ENCODE assay signal across 1 cellular context in the genomic region with DNA sequence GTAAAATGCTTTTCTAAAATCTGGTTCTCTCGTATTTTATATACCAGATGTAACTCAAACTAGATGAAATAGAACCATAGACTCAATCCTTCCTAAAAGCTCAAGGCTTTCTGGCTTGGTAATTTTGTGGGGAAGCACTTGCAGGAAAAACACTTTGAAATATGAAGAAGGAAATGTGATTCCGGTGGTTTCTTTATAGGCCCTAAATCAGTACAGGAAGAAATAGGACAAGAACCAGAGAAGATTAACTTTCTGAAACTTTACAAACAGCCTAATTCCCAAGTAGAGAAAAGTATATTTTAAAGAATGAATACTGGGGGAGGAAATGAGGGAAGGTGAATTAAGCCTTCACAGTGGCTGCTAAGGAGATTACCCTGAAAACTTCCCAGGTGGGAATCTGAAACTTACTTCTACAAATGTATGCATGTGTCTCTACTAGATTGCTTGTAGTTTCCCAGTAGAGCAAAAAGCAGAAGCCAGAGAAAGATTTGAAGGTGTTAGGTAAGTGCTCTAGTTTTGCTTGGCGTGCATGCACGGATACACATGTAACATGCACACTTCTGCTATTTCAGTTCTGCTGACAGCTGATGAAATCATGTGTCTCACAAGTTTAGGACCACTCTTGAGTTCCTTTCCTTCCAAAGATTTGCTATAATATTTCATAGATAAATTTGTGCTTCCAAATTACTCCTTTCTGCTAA.
TF ChIP-seq lines count a peak whose summit lies in the region.

No MANE protein-coding gene starts in this region.

TF ChIP-seq in HepG2, 621 proteins besides CTCF, POLR2A, EP300 and RAD21 (continued from another document):
- TF ChIP-seq, protein P1, sequence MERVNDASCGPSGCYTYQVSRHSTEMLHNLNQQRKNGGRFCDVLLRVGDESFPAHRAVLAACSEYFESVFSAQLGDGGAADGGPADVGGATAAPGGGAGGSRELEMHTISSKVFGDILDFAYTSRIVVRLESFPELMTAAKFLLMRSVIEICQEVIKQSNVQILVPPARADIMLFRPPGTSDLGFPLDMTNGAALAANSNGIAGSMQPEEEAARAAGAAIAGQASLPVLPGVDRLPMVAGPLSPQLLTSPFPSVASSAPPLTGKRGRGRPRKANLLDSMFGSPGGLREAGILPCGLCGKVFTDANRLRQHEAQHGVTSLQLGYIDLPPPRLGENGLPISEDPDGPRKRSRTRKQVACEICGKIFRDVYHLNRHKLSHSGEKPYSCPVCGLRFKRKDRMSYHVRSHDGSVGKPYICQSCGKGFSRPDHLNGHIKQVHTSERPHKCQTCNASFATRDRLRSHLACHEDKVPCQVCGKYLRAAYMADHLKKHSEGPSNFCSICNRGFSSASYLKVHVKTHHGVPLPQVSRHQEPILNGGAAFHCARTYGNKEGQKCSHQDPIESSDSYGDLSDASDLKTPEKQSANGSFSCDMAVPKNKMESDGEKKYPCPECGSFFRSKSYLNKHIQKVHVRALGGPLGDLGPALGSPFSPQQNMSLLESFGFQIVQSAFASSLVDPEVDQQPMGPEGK (CRISPR knock-in tag; IDR thresholded peaks at IDR 0.05), result no peak
- no peak for TF ChIP-seq JARID2 (CRISPR knock-in tag; IDR thresholded peaks at IDR 0.05; ENCODE audit: insufficient replicate concordance)
- TF ChIP-seq RFX5 (IDR thresholded peaks at IDR 0.05; ENCODE audit: low read depth, low read length), result no peak
- no peak for TF ChIP-seq RNF2 (conservative IDR thresholded peaks at IDR 0.05; ENCODE audit: low read depth)
TF ChIP-seq in HepG2: peak in this region for 0.
